8 cellular contexts compared by ENCODE assay signal in the genomic region with DNA sequence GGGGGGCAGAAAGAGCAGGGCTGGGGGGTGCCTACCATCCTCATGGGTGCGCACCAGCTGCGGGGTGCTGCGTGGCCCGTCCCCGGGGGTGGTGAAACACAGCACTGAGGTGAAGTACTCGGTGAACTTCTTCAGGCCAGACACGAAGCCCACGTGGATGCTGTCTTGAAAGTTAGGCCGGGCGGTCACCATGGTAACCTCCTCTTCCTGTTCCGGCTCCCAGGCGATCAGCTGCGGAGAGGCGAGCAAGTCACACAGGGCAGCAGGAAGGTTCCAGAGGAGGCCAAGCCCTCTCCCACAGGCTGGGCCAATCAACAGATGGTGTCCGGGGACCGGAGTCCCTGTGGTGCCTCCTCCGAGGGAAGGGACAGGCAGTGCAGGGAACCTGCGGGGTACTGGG.
DNase-seq lines count a peak whose midpoint lies in the region; ATAC-seq and TF ChIP-seq lines count a peak whose summit lies in the region.

No MANE protein-coding gene starts in this region.

- no peak overlapping the region for H3K27ac ChIP-seq in right atrium auricular region
- no peak overlapping the region for H3K27ac ChIP-seq in adrenal gland
- H3K27ac ChIP-seq in upper lobe of right lung: no peak overlapping the region
- no peak overlapping the region for H3K27ac ChIP-seq in gastrocnemius medialis

- ATAC-seq in Right ventricle myocardium superior (ENCODE audit: poor library complexity) (peak; percentile 58), upper lobe of right lung (peak; percentile 24), gastrocnemius medialis (no peak), GM18858 (IDR thresholded peaks at IDR 0.05; ENCODE audit: unreplicated experiment) (no peak)

- TF ChIP-seq CTCF in right atrium auricular region (IDR thresholded peaks at IDR 0.05) (no peak), adrenal gland (IDR thresholded peaks at IDR 0.05) (no peak), upper lobe of right lung (IDR thresholded peaks at IDR 0.05) (no peak), gastrocnemius medialis (IDR thresholded peaks at IDR 0.05 in 4 of 5, conservative IDR thresholded peaks at IDR 0.05 in 1 of 5) (no peak)

- H3K4me3 ChIP-seq in right atrium auricular region: no peak overlapping the region
- H3K4me3 ChIP-seq in adrenal gland: no peak overlapping the region
- no peak overlapping the region for H3K4me3 ChIP-seq in upper lobe of right lung
- H3K4me3 ChIP-seq in gastrocnemius medialis: no peak overlapping the region

- intact Hi-C loops in Right ventricle myocardium superior (cut with DNase I): no loop called here
- intact Hi-C loops in adrenal gland (cut with DNase I): no loop called here
- intact Hi-C loops in upper lobe of right lung (cut with DNase I): no loop called here
- intact Hi-C loops in gastrocnemius medialis (cut with DNase I; ENCODE audit: low total_unique reads): no loop called here

- DNase-seq in Right ventricle myocardium superior (peak; percentile 72), right atrium auricular region (ENCODE audit: low spot score) (no peak), adrenal gland (peak; percentile 23 to 90 (median 38)), hepatic stellate cell (ENCODE audit: low spot score) (peak; percentile 59), upper lobe of right lung (no peak), HCEC 1CT (no peak), gastrocnemius medialis (no peak)

- WGBS in adrenal gland, 4 donors: 43 to 63% (median 54%) methylated on average over 4 to 18 of the region's 18 CpGs

- no peak for TF ChIP-seq POLR2A in adrenal gland (IDR thresholded peaks at IDR 0.05)
- TF ChIP-seq POLR2A in gastrocnemius medialis (IDR thresholded peaks at IDR 0.05): no peak

- H3K27me3 ChIP-seq in right atrium auricular region: no peaks in the 10 kb centered on the region
- H3K27me3 ChIP-seq in adrenal gland: no peaks in the 10 kb centered on the region
- H3K27me3 ChIP-seq in upper lobe of right lung: no peaks in the 10 kb centered on the region
- no peaks in the 10 kb centered on the region for H3K27me3 ChIP-seq in gastrocnemius medialis

- in situ Hi-C loops in gastrocnemius medialis (cut with MboI; ENCODE audit: low sequenced_read_pairs in 4 of 4): no loop called here

- no peaks in the 10 kb centered on the region for H3K9me3 ChIP-seq in right atrium auricular region
- H3K9me3 ChIP-seq in adrenal gland (replicated peaks in 1 of 3): no peaks in the 10 kb centered on the region
- no peaks in the 10 kb centered on the region for H3K9me3 ChIP-seq in upper lobe of right lung
- no peaks in the 10 kb centered on the region for H3K9me3 ChIP-seq in gastrocnemius medialis

- H3K36me3 ChIP-seq in right atrium auricular region (no peaks in the 10 kb centered on the region), adrenal gland (replicated peaks in 1 of 2) (no peaks in the 10 kb centered on the region), upper lobe of right lung (no peaks in the 10 kb centered on the region), gastrocnemius medialis (no peaks in the 10 kb centered on the region)

- H3K4me1 ChIP-seq in right atrium auricular region (no peaks in the 10 kb centered on the region), adrenal gland (replicated peaks in 1 of 2) (no peaks in the 10 kb centered on the region), upper lobe of right lung (no peaks in the 10 kb centered on the region), gastrocnemius medialis (no peaks in the 10 kb centered on the region)

Comparison
In these comparisons a context has a peak if more than half of its experiments do, and no peak if none do; other contexts are left out.
1. DNase-seq: peak in Right ventricle myocardium superior (single experiment), adrenal gland (7 of 7) and hepatic stellate cell (single experiment); none in right atrium auricular region (single experiment), upper lobe of right lung (single experiment), HCEC 1CT (single experiment) and gastrocnemius medialis (0 of 2).
2. ATAC-seq: peak in Right ventricle myocardium superior (single experiment) and upper lobe of right lung (single experiment); none in gastrocnemius medialis (0 of 2) and GM18858 (single experiment).